In genomic region chr10:97290576-97291356, GRCh38 we compare ENCODE assay signal across 8 cellular contexts. TPM values are rescaled to one million over a fixed set of nuclear protein-coding genes. Genes with fewer than 3 reads are reported as not detected.
DNase-seq lines count a peak whose midpoint lies in the region; ATAC-seq, FAIRE-seq and TF ChIP-seq lines count a peak whose summit lies in the region.
"Not testable (repeated sequence)": the region's sequence is repeated elsewhere in the genome, so short reads cannot be mapped to it uniquely, and the experiment has no call there.

No MANE protein-coding gene starts in this region.

- not testable (repeated sequence) for H3K27ac Mint-ChIP-seq in T-helper 1 cell treated with Interleukin-12 subunit alpha and Interleukin-12 subunit beta and Interleukin-4 antibody, amounts not matched to agents 30 μg/mL and 1 μg/mL, for 36 hours

- DNase-seq in AG10803 (ENCODE audit: low read depth); GM12865 (ENCODE audit: low read depth); activated T-cell treated with anti-CD3 and anti-CD28 coated beads, Interleukin-2, amount 50 U/mL, for 4 hours; colonic mucosa; HepG2 (ENCODE audit: low spot score): not testable (repeated sequence)
- peak; percentile 40 for DNase-seq in NCI-H69 (lab: John Stamatoyannopoulos, UW)

- H3K9ac ChIP-seq in colonic mucosa (ENCODE audit: low read depth in 2 of 2, low read length in 2 of 2) = not testable (repeated sequence)
- peak overlapping the region; percentile 89 for H3K9ac ChIP-seq in HepG2 (ENCODE audit: insufficient read depth, low read depth, low read length)

- H3K9me3 Mint-ChIP-seq in T-helper 1 cell treated with Interleukin-12 subunit alpha and Interleukin-12 subunit beta and Interleukin-4 antibody, amounts not matched to agents 30 μg/mL and 1 μg/mL, for 36 hours; activated T-cell treated with anti-CD3 and anti-CD28 coated beads, Interleukin-2, amount 50 U/mL, for 4 hours: not testable (repeated sequence)

- peaks cover 27% of the 10 kb centered on the region for H3K4me1 Mint-ChIP-seq in T-helper 1 cell treated with Interleukin-12 subunit alpha and Interleukin-12 subunit beta and Interleukin-4 antibody, amounts not matched to agents 30 μg/mL and 1 μg/mL, for 36 hours (ENCODE audit: low read depth)
- peaks cover 17% of the 10 kb centered on the region for H3K4me1 Mint-ChIP-seq in activated T-cell treated with anti-CD3 and anti-CD28 coated beads, Interleukin-2, amount 50 U/mL, for 4 hours (ENCODE audit: low read depth)

- not testable (repeated sequence) for BruUV-seq in HepG2 (replicated peaks; lab: Mats Ljungman, UMichigan)

- 88% methylated on average over 17 of the region's 17 CpGs for WGBS in HepG2 (ENCODE audit: low lambda C conversion rate)

- FAIRE-seq in HepG2 (lab: Jason Lieb, UNC) = not testable (repeated sequence)

- CTCF ChIA-PET in HepG2 (lab: Yijun Ruan, JAX; ENCODE audit: low intra/inter-chr PET ratio, low total read pairs) = not testable (repeated sequence)

- not testable (repeated sequence) for TF ChIP-seq CTCF in AG10803 (conservative IDR thresholded peaks at IDR 0.05; ENCODE audit: low read length); GM12865 (IDR thresholded peaks at IDR 0.05; ENCODE audit: insufficient read depth, low read depth, low read length, missing control alignments); colonic mucosa (IDR thresholded peaks at IDR 0.05); HepG2 (CRISPR knock-in tag; IDR thresholded peaks at IDR 0.05); neutrophil (IDR thresholded peaks at IDR 0.05)

- H3K79me2 ChIP-seq in HepG2 (ENCODE audit: insufficient read depth, low read length) = not testable (repeated sequence)

- not testable (repeated sequence) for H3K9me3 ChIP-seq in colonic mucosa; HepG2 (ENCODE audit: low read length); neutrophil

- in situ Hi-C loops in HepG2 (cut with HindIII; ENCODE audit: extremely low pct_ligation_motif_present, low pct_unique_long_range_greater_than_20kb) = loop anchor here (5.0 kb wide), 1 partner anchor 42 kb away; the partner anchor contains the start of gene FRAT2

- not testable (repeated sequence) for H3K4me1 ChIP-seq in colonic mucosa
- H3K4me1 ChIP-seq in HepG2 (ENCODE audit: insufficient read depth, low read length) (peaks cover 27% of the 10 kb centered on the region), neutrophil (ENCODE audit: control insufficient read depth in 1 of 2, insufficient read depth in 1 of 2, low read depth in 1 of 2, low read length in 1 of 2) (peaks cover 18 to 30% of the 10 kb centered on the region in 2 experiments)

- peak overlapping the region; percentile 94 for H3K4me3 Mint-ChIP-seq in T-helper 1 cell treated with Interleukin-12 subunit alpha and Interleukin-12 subunit beta and Interleukin-4 antibody, amounts not matched to agents 30 μg/mL and 1 μg/mL, for 36 hours
- peak overlapping the region; percentile 37 for H3K4me3 Mint-ChIP-seq in activated T-cell treated with anti-CD3 and anti-CD28 coated beads, Interleukin-2, amount 50 U/mL, for 4 hours

- not testable (repeated sequence) for H3K27me3 ChIP-seq in colonic mucosa; HepG2 (ENCODE audit: control insufficient read depth in 1 of 2, insufficient read depth in 2 of 2, low read length in 2 of 2); neutrophil

- TF ChIP-seq EP300 in HepG2 (IDR thresholded peaks at IDR 0.05; ENCODE audit: low read depth in 2 of 2, low read length in 2 of 2); HepG2 (CRISPR knock-in tag; IDR thresholded peaks at IDR 0.05; ENCODE audit: borderline replicate concordance): not testable (repeated sequence)

- not testable (repeated sequence) for TF ChIP-seq RAD21 in HepG2 (CRISPR knock-in tag; IDR thresholded peaks at IDR 0.05)

- not testable (repeated sequence) for H3K27me3 Mint-ChIP-seq in T-helper 1 cell treated with Interleukin-12 subunit alpha and Interleukin-12 subunit beta and Interleukin-4 antibody, amounts not matched to agents 30 μg/mL and 1 μg/mL, for 36 hours (ENCODE audit: low read depth); activated T-cell treated with anti-CD3 and anti-CD28 coated beads, Interleukin-2, amount 50 U/mL, for 4 hours (ENCODE audit: low read depth)

- not testable (repeated sequence) for H3K36me3 ChIP-seq in colonic mucosa; HepG2 (replicated peaks in 1 of 2; ENCODE audit: control insufficient read depth in 1 of 2, insufficient read depth in 2 of 2, low read length in 2 of 2)
- peaks cover 11% of the 10 kb centered on the region for H3K36me3 ChIP-seq in neutrophil

- POLR2A ChIA-PET in HepG2 (lab: Yijun Ruan, JAX) = interaction anchor here (2.5 kb wide), 3 partner anchors 12 to 42 kb away, joined by 14 to 27 read pairs (median 21); partner anchors contain the start of gene FRAT2

- not testable (repeated sequence) for H2AFZ ChIP-seq in HepG2 (ENCODE audit: low read length)

- peak overlapping the region; percentile 81; the same call in 1 of the 2 replicates for H3K4me3 ChIP-seq in AG10803 (ENCODE audit: low read length)
- peak overlapping the region; percentile 73 for H3K4me3 ChIP-seq in GM12865 (ENCODE audit: low read depth, low read length)
- not testable (repeated sequence) for H3K4me3 ChIP-seq in colonic mucosa
- peak overlapping the region; percentile 61 to 82 (median 69) for H3K4me3 ChIP-seq in HepG2 (replicated peaks in 1 of 3; ENCODE audit: insufficient read depth in 1 of 3, low read depth in 2 of 3, low read length in 3 of 3)
- peak overlapping the region; percentile 98 to 100 for H3K4me3 ChIP-seq in neutrophil (ENCODE audit: low read depth in 1 of 2, low read length in 1 of 2)

- peak overlapping the region; percentile 75 for H3K4me2 ChIP-seq in HepG2 (ENCODE audit: low read depth, low read length)

- TF ChIP-seq POLR2A in HepG2 (IDR thresholded peaks at IDR 0.05; ENCODE audit: insufficient read depth in 1 of 2, low read depth in 2 of 2, low read length in 2 of 2) = not testable (repeated sequence)

- not testable (repeated sequence) for H3K36me3 Mint-ChIP-seq in T-helper 1 cell treated with Interleukin-12 subunit alpha and Interleukin-12 subunit beta and Interleukin-4 antibody, amounts not matched to agents 30 μg/mL and 1 μg/mL, for 36 hours (ENCODE audit: low read depth); activated T-cell treated with anti-CD3 and anti-CD28 coated beads, Interleukin-2, amount 50 U/mL, for 4 hours (ENCODE audit: insufficient read depth)

- not testable (repeated sequence) for ATAC-seq in activated T-cell treated with anti-CD3 and anti-CD28 coated beads, Interleukin-2, amount 50 U/mL, for 4 hours; HepG2

- H3K27ac ChIP-seq in colonic mucosa (peak overlapping the region; percentile 98), HepG2 (ENCODE audit: extremely low read length, insufficient read depth, low read length) (peak overlapping the region; percentile 97), neutrophil (peak overlapping the region; percentile 94)

- H4K20me1 ChIP-seq in HepG2 (ENCODE audit: insufficient read depth, low read length) = not testable (repeated sequence)

- intact Hi-C loops in colonic mucosa (cut with DNase I) (loop anchor here (5.0 kb wide), 1 partner anchor 42 kb away; the partner anchor contains the start of gene FRAT2), HepG2 (cut with micrococcal nuclease; ENCODE audit: unreplicated experiment) (loop anchor here (5.0 kb wide), 1 partner anchor 112 kb away; the partner anchor contains the start of gene RRP12)

RNA-seq across cellular contexts. Expression of gene ARHGAP19, which starts 1.7 kb away (rescaled TPM):
- total RNA-seq in activated T-cell treated with anti-CD3 and anti-CD28 coated beads, Interleukin-2, amount 50 U/mL, for 4 hours = 10 to 100 TPM in 2 of 3 donors, 1 to 10 TPM in 1; 9.2 to 14.2 (median 10.6) TPM
- 1 to 10 TPM; 8.0 to 9.8 TPM for total RNA-seq in colonic mucosa
- 10.0 and 15.6 TPM in 2 replicates for total RNA-seq in HepG2 (2016; rRNA removed; fragmentation: Illumina TruSeq; extraction: Trizol)
- 2.8 and 5.8 TPM in 2 replicates for total RNA-seq in HepG2 (2016; cell fraction: cytosol; rRNA removed; fragmentation: Illumina TruSeq; extraction: Trizol; ENCODE audit: low read depth)
- 9.8 and 13.9 TPM in 2 replicates for total RNA-seq in HepG2 (2016; cell fraction: insoluble cytoplasmic fraction; rRNA removed; fragmentation: Illumina TruSeq; extraction: Trizol)
- 3.2 and 4.3 TPM in 2 replicates for total RNA-seq in HepG2 (2016; cell fraction: membrane; rRNA removed; fragmentation: Illumina TruSeq; extraction: Trizol)
- 7.9 and 8.8 TPM in 2 replicates for total RNA-seq in HepG2 (2016; cell fraction: nucleus; rRNA removed; fragmentation: Illumina TruSeq; extraction: Trizol)
- 4.3 and 7.6 TPM in 2 replicates for polyA plus RNA-seq in HepG2 (2011; rRNA removed)
- 4.0 and 4.3 TPM in 2 replicates for polyA plus RNA-seq in HepG2 (2011; cell fraction: cytosol; rRNA removed)
- polyA plus RNA-seq in HepG2 (2011; cell fraction: nucleus; rRNA removed) = 5.0 and 5.6 TPM in 2 replicates
- 3.6 and 5.3 TPM in 2 replicates for polyA plus RNA-seq in HepG2 (2012)
- 0.28 and 0.32 TPM in 2 replicates for polyA plus RNA-seq in HepG2 (2016; cell fraction: cytosol; fragmentation: Illumina TruSeq; extraction: Trizol; ENCODE audit: low read depth)
- polyA plus RNA-seq in HepG2 (2016; cell fraction: insoluble cytoplasmic fraction; fragmentation: Illumina TruSeq; extraction: Trizol; ENCODE audit: low read depth) = 9.9 and 10.1 TPM in 2 replicates
- polyA plus RNA-seq in HepG2 (2016; cell fraction: membrane; fragmentation: Illumina TruSeq; extraction: Trizol; ENCODE audit: low read depth) = 0.65 and 0.99 TPM in 2 replicates
- 9.3 and 11.2 TPM in 2 replicates for polyA plus RNA-seq in HepG2 (2016; cell fraction: nucleus; fragmentation: Illumina TruSeq; extraction: Trizol; ENCODE audit: insufficient read depth, low read depth)
- polyA minus RNA-seq in HepG2 (2011; rRNA and poly(A)+ RNA removed; ENCODE audit: low replicate concordance) = 4.6 and 10.2 TPM in 2 replicates
- polyA minus RNA-seq in HepG2 (2011; cell fraction: cytosol; rRNA and poly(A)+ RNA removed) = 4.4 and 6.0 TPM in 2 replicates
- 6.2 and 6.3 TPM in 2 replicates for polyA minus RNA-seq in HepG2 (2011; cell fraction: nucleus; rRNA and poly(A)+ RNA removed)

RNA-seq across cellular contexts. Expression of gene FRAT1, which starts 28.3 kb away (rescaled TPM):
- total RNA-seq in activated T-cell treated with anti-CD3 and anti-CD28 coated beads, Interleukin-2, amount 50 U/mL, for 4 hours = 1 to 10 TPM; 1.6 to 3.2 (median 2.4) TPM
- total RNA-seq in colonic mucosa (1 to 10 TPM; 5.0 to 6.1 TPM), HepG2 (2016; rRNA removed; fragmentation: Illumina TruSeq; extraction: Trizol) (1.3 and 2.3 TPM in 2 replicates)
- total RNA-seq in HepG2 (2016; cell fraction: cytosol; rRNA removed; fragmentation: Illumina TruSeq; extraction: Trizol; ENCODE audit: low read depth) = 0.53 and 0.71 TPM in 2 replicates
- 1.4 and 2.4 TPM in 2 replicates for total RNA-seq in HepG2 (2016; cell fraction: insoluble cytoplasmic fraction; rRNA removed; fragmentation: Illumina TruSeq; extraction: Trizol)
- 1.2 and 1.3 TPM in 2 replicates for total RNA-seq in HepG2 (2016; cell fraction: membrane; rRNA removed; fragmentation: Illumina TruSeq; extraction: Trizol)
- total RNA-seq in HepG2 (2016; cell fraction: nucleus; rRNA removed; fragmentation: Illumina TruSeq; extraction: Trizol) = 2.1 and 2.5 TPM in 2 replicates
- polyA plus RNA-seq in HepG2 (2011; rRNA removed) = 1.7 TPM in 2 replicates
- 1.2 and 1.6 TPM in 2 replicates for polyA plus RNA-seq in HepG2 (2011; cell fraction: cytosol; rRNA removed)
- 1.4 and 1.8 TPM in 2 replicates for polyA plus RNA-seq in HepG2 (2011; cell fraction: nucleus; rRNA removed)
- polyA plus RNA-seq in HepG2 (2012) = 1.6 TPM in 2 replicates
- 0.20 and 0.28 TPM in 2 replicates for polyA plus RNA-seq in HepG2 (2016; cell fraction: cytosol; fragmentation: Illumina TruSeq; extraction: Trizol; ENCODE audit: low read depth)
- 1.5 and 2.1 TPM in 2 replicates for polyA plus RNA-seq in HepG2 (2016; cell fraction: insoluble cytoplasmic fraction; fragmentation: Illumina TruSeq; extraction: Trizol; ENCODE audit: low read depth)
- 0.54 and 0.77 TPM in 2 replicates for polyA plus RNA-seq in HepG2 (2016; cell fraction: membrane; fragmentation: Illumina TruSeq; extraction: Trizol; ENCODE audit: low read depth)
- 0.97 and 2.2 TPM in 2 replicates for polyA plus RNA-seq in HepG2 (2016; cell fraction: nucleus; fragmentation: Illumina TruSeq; extraction: Trizol; ENCODE audit: insufficient read depth, low read depth)
- polyA minus RNA-seq in HepG2 (2011; rRNA and poly(A)+ RNA removed; ENCODE audit: low replicate concordance) = 1.8 and 4.0 TPM in 2 replicates
- 2.5 and 2.7 TPM in 2 replicates for polyA minus RNA-seq in HepG2 (2011; cell fraction: cytosol; rRNA and poly(A)+ RNA removed)
- polyA minus RNA-seq in HepG2 (2011; cell fraction: nucleus; rRNA and poly(A)+ RNA removed) = 4.5 and 7.1 TPM in 2 replicates

RNA-seq across cellular contexts. Expression of gene FRAT2, which starts 43.8 kb away (rescaled TPM):
- 10 to 100 TPM in 2 of 3 donors, 1 to 10 TPM in 1; 9.9 to 11.7 (median 11.4) TPM for total RNA-seq in activated T-cell treated with anti-CD3 and anti-CD28 coated beads, Interleukin-2, amount 50 U/mL, for 4 hours
- total RNA-seq in colonic mucosa (10 to 100 TPM; 34.3 to 53.1 TPM), HepG2 (2016; rRNA removed; fragmentation: Illumina TruSeq; extraction: Trizol) (10.1 and 14.1 TPM in 2 replicates)
- 2.9 and 3.3 TPM in 2 replicates for total RNA-seq in HepG2 (2016; cell fraction: cytosol; rRNA removed; fragmentation: Illumina TruSeq; extraction: Trizol; ENCODE audit: low read depth)
- 9.8 and 14.0 TPM in 2 replicates for total RNA-seq in HepG2 (2016; cell fraction: insoluble cytoplasmic fraction; rRNA removed; fragmentation: Illumina TruSeq; extraction: Trizol)
- 10.0 and 10.9 TPM in 2 replicates for total RNA-seq in HepG2 (2016; cell fraction: membrane; rRNA removed; fragmentation: Illumina TruSeq; extraction: Trizol)
- 8.0 and 9.6 TPM in 2 replicates for total RNA-seq in HepG2 (2016; cell fraction: nucleus; rRNA removed; fragmentation: Illumina TruSeq; extraction: Trizol)
- 6.3 and 7.2 TPM in 2 replicates for polyA plus RNA-seq in HepG2 (2011; rRNA removed)
- polyA plus RNA-seq in HepG2 (2011; cell fraction: cytosol; rRNA removed) = 6.8 and 7.1 TPM in 2 replicates
- polyA plus RNA-seq in HepG2 (2011; cell fraction: nucleus; rRNA removed) = 4.3 and 4.5 TPM in 2 replicates
- polyA plus RNA-seq in HepG2 (2012) = 7.3 TPM in 2 replicates
- polyA plus RNA-seq in HepG2 (2016; cell fraction: cytosol; fragmentation: Illumina TruSeq; extraction: Trizol; ENCODE audit: low read depth) = 2.3 and 2.6 TPM in 2 replicates
- 10.6 and 11.0 TPM in 2 replicates for polyA plus RNA-seq in HepG2 (2016; cell fraction: insoluble cytoplasmic fraction; fragmentation: Illumina TruSeq; extraction: Trizol; ENCODE audit: low read depth)
- polyA plus RNA-seq in HepG2 (2016; cell fraction: membrane; fragmentation: Illumina TruSeq; extraction: Trizol; ENCODE audit: low read depth) = 5.8 TPM in 2 replicates
- 6.0 and 9.1 TPM in 2 replicates for polyA plus RNA-seq in HepG2 (2016; cell fraction: nucleus; fragmentation: Illumina TruSeq; extraction: Trizol; ENCODE audit: insufficient read depth, low read depth)
- 7.4 and 20.0 TPM in 2 replicates for polyA minus RNA-seq in HepG2 (2011; rRNA and poly(A)+ RNA removed; ENCODE audit: low replicate concordance)
- polyA minus RNA-seq in HepG2 (2011; cell fraction: cytosol; rRNA and poly(A)+ RNA removed) = 5.0 and 6.0 TPM in 2 replicates
- 6.0 and 11.5 TPM in 2 replicates for polyA minus RNA-seq in HepG2 (2011; cell fraction: nucleus; rRNA and poly(A)+ RNA removed)
